In the genomic region with DNA sequence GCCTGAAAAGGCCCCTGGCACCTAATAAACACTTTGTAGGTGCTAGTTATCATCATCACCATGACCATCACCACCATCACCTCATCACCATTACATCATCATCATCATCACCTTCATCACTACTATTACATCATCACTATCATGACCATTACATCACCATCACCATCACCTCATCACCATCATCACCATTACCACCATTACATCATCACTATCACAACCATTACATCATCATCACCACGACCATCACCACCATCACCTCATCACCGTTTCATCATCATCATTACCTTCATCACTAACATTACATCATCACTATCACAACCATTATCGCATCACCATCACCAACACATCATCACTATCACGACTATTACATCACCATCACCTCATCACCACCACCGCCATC, we compare ENCODE assay signal across 3 cellular contexts.
TF ChIP-seq lines count a peak whose summit lies in the region.

No MANE protein-coding gene starts in this region.

TF ChIP-seq in HepG2, 621 proteins besides CTCF, POLR2A, EP300 and RAD21 (continues in another document):
- TF ChIP-seq LCORL (IDR thresholded peaks at IDR 0.05) (0 out of 2 replicates have a peak, but pooled peaks have one; percentile 5), LCORL (CRISPR knock-in tag; IDR thresholded peaks at IDR 0.05) (no peak), ATF7 (IDR thresholded peaks at IDR 0.05) (peak; percentile 100), ATF7 (CRISPR knock-in tag; IDR thresholded peaks at IDR 0.05) (no peak), ZNF605 (CRISPR knock-in tag; IDR thresholded peaks at IDR 0.05) (no peak), CREB1 (IDR thresholded peaks at IDR 0.05) (peak; percentile 94), CREB1 (CRISPR knock-in tag; IDR thresholded peaks at IDR 0.05) (no peak), ZNF431 (CRISPR knock-in tag; IDR thresholded peaks at IDR 0.05; ENCODE audit: borderline replicate concordance, low read depth) (no peak), ETV5 (CRISPR knock-in tag; IDR thresholded peaks at IDR 0.05; ENCODE audit: borderline replicate concordance) (no peak)
- TF ChIP-seq, protein P1, sequence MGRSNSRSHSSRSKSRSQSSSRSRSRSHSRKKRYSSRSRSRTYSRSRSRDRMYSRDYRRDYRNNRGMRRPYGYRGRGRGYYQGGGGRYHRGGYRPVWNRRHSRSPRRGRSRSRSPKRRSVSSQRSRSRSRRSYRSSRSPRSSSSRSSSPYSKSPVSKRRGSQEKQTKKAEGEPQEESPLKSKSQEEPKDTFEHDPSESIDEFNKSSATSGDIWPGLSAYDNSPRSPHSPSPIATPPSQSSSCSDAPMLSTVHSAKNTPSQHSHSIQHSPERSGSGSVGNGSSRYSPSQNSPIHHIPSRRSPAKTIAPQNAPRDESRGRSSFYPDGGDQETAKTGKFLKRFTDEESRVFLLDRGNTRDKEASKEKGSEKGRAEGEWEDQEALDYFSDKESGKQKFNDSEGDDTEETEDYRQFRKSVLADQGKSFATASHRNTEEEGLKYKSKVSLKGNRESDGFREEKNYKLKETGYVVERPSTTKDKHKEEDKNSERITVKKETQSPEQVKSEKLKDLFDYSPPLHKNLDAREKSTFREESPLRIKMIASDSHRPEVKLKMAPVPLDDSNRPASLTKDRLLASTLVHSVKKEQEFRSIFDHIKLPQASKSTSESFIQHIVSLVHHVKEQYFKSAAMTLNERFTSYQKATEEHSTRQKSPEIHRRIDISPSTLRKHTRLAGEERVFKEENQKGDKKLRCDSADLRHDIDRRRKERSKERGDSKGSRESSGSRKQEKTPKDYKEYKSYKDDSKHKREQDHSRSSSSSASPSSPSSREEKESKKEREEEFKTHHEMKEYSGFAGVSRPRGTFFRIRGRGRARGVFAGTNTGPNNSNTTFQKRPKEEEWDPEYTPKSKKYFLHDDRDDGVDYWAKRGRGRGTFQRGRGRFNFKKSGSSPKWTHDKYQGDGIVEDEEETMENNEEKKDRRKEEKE (IDR thresholded peaks at IDR 0.05) = no peak
- TF ChIP-seq, protein P2, sequence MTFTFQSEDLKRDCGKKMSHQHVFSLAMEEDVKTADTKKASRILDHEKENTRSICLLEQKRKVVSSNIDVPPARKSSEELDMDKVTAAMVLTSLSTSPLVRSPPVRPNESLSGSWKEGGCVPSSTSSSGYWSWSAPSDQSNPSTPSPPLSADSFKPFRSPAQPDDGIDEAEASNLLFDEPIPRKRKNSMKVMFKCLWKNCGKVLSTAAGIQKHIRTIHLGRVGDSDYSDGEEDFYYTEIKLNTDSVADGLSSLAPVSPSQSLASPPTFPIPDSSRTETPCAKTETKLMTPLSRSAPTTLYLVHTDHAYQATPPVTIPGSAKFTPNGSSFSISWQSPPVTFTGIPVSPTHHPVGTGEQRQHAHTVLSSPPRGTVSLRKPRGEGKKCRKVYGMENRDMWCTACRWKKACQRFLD (CRISPR knock-in tag; IDR thresholded peaks at IDR 0.05; ENCODE audit: borderline replicate concordance) = no peak
- TF ChIP-seq, protein P3, sequence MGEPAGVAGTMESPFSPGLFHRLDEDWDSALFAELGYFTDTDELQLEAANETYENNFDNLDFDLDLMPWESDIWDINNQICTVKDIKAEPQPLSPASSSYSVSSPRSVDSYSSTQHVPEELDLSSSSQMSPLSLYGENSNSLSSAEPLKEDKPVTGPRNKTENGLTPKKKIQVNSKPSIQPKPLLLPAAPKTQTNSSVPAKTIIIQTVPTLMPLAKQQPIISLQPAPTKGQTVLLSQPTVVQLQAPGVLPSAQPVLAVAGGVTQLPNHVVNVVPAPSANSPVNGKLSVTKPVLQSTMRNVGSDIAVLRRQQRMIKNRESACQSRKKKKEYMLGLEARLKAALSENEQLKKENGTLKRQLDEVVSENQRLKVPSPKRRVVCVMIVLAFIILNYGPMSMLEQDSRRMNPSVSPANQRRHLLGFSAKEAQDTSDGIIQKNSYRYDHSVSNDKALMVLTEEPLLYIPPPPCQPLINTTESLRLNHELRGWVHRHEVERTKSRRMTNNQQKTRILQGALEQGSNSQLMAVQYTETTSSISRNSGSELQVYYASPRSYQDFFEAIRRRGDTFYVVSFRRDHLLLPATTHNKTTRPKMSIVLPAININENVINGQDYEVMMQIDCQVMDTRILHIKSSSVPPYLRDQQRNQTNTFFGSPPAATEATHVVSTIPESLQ (CRISPR knock-in tag; conservative IDR thresholded peaks at IDR 0.05) = no peak

TF ChIP-seq in HEK293T, 16 proteins besides CTCF, POLR2A, EP300 and RAD21 (continued from another document):
- no peak for TF ChIP-seq LEF1 (IDR thresholded peaks at IDR 0.05; ENCODE audit: borderline replicate concordance)

TF ChIP-seq in K562, 482 proteins besides CTCF, POLR2A, EP300 and RAD21 (continued from another document):
- 0 out of 2 replicates have a peak, but pooled peaks have one; percentile 67 for TF ChIP-seq IRF9 (tag; IDR thresholded peaks at IDR 0.05)
- TF ChIP-seq CEBPB (tag; IDR thresholded peaks at IDR 0.05) = peak; percentile 73
- no peak for TF ChIP-seq ATF1 (CRISPR knock-in tag; IDR thresholded peaks at IDR 0.05)
- TF ChIP-seq ATF1 (tag; IDR thresholded peaks at IDR 0.05) = peak; percentile 58; the same call in 1 of the 2 replicates
- TF ChIP-seq HMG20B (CRISPR knock-in tag; IDR thresholded peaks at IDR 0.05) = no peak
- no peak for TF ChIP-seq ZNF696 (CRISPR knock-in tag; conservative IDR thresholded peaks at IDR 0.05)
- no peak for TF ChIP-seq COPS2 (conservative IDR thresholded peaks at IDR 0.05)
- TF ChIP-seq TSC22D4 (tag; IDR thresholded peaks at IDR 0.05) = peak; percentile 72; the same call in 1 of the 2 replicates
- no peak for TF ChIP-seq ZNF212 (CRISPR knock-in tag; IDR thresholded peaks at IDR 0.05)
- no peak for TF ChIP-seq SMAD1 (IDR thresholded peaks at IDR 0.05; ENCODE audit: low read depth, low read length, partially characterized antibody)
- no peak for TF ChIP-seq FOXM1 (IDR thresholded peaks at IDR 0.05; ENCODE audit: low read depth)
- no peak for TF ChIP-seq FOXM1 (CRISPR knock-in tag; IDR thresholded peaks at IDR 0.05; ENCODE audit: low read depth)
- 0 out of 2 replicates have a peak, but pooled peaks have one; percentile 21 for TF ChIP-seq ATF7 (IDR thresholded peaks at IDR 0.05)
- TF ChIP-seq, protein P4, sequence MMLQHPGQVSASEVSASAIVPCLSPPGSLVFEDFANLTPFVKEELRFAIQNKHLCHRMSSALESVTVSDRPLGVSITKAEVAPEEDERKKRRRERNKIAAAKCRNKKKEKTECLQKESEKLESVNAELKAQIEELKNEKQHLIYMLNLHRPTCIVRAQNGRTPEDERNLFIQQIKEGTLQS (IDR thresholded peaks at IDR 0.05) = peak; percentile 94
- TF ChIP-seq, protein P4 (CRISPR knock-in tag; conservative IDR thresholded peaks at IDR 0.05) = no peak
- TF ChIP-seq DNMT1 (IDR thresholded peaks at IDR 0.05) = no peak
- peak; percentile 87 for TF ChIP-seq JUNB (CRISPR knock-in tag; conservative IDR thresholded peaks at IDR 0.05)
- TF ChIP-seq CEBPG (CRISPR knock-in tag; IDR thresholded peaks at IDR 0.05) = 0 out of 2 replicates have a peak, but pooled peaks have one; percentile 7
- peak; percentile 65 to 81; a peak in 3 of 4 replicates for TF ChIP-seq CEBPG (tag; conservative IDR thresholded peaks at IDR 0.05 in 1 of 2, IDR thresholded peaks at IDR 0.05 in 1 of 2)
- 0 out of 2 replicates have a peak, but pooled peaks have one; percentile 3 for TF ChIP-seq CREM (IDR thresholded peaks at IDR 0.05; ENCODE audit: low read depth)
- no peak for TF ChIP-seq ZSCAN29 (IDR thresholded peaks at IDR 0.05)
- no peak for TF ChIP-seq PTTG1 (tag; IDR thresholded peaks at IDR 0.05; ENCODE audit: low read depth)
- no peak for TF ChIP-seq MEF2A (IDR thresholded peaks at IDR 0.05; ENCODE audit: control insufficient read depth, low read depth, low read length)
- TF ChIP-seq SMAD2 (IDR thresholded peaks at IDR 0.05; ENCODE audit: low read depth, low read length) = no peak
- TF ChIP-seq ARID4B (CRISPR knock-in tag; IDR thresholded peaks at IDR 0.05) = no peak
TF ChIP-seq in K562: peak in this region for 9.
